1 cellular context compared by ENCODE assay signal in the genomic region with DNA sequence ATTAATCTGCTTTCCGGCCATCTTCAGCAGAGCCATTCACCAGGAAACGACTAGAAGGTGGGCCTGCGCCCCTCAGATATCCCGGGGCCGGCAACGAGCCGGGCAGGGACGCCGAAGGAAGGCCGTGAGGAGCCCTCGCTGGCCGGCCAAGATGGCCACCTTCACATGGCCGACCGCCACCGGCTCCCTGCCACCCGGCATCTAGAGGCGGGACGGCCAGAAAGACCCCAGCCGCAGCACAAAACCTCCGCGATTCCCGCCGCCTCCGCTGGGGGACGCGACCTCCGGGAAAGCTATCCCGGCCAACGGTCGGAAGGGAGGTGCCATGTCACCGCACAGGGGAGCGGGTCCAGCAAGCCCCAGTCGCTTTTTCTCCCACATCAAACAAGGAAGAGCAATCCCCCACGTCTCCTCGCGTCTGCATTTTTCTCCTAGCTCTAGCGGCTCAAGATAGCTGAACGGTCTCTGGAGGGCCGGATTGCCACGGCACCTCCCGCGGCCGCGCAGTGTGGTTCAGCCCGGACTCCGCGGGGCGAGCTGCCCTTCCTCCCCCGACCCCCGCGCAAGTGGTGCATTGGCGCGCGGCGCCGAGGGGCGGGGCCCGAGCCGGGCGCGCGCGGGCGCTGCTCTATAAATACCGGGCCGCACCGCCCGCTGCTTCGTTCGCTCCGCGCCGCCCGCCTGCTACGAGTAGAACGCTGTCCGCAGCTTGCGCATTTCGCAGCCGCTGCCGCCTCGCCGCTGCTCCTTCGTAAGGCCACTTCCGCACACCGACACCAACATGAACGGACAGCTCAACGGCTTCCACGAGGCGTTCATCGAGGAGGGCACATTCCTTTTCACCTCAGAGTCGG.
TF ChIP-seq lines count a peak whose summit lies in the region.

A gene (plus strand): TSS at position 662 of the 854 bp plus-strand sequence. CDS start 120 bp downstream, at position 782.

TF ChIP-seq in SK-N-SH, 30 proteins besides CTCF, POLR2A, EP300 and RAD21 (continued from another document):
- TF ChIP-seq CHD2 (IDR thresholded peaks at IDR 0.05; ENCODE audit: low read length, partially characterized antibody), result peak; percentile 65
- no peak for TF ChIP-seq RFX5 (IDR thresholded peaks at IDR 0.05; ENCODE audit: low read length)
- peak; percentile 29; the same call in 1 of the 2 replicates for TF ChIP-seq JUND (IDR thresholded peaks at IDR 0.05)
- no peak for TF ChIP-seq MEF2A (IDR thresholded peaks at IDR 0.05; ENCODE audit: borderline replicate concordance, low read depth)
- TF ChIP-seq, protein P1, sequence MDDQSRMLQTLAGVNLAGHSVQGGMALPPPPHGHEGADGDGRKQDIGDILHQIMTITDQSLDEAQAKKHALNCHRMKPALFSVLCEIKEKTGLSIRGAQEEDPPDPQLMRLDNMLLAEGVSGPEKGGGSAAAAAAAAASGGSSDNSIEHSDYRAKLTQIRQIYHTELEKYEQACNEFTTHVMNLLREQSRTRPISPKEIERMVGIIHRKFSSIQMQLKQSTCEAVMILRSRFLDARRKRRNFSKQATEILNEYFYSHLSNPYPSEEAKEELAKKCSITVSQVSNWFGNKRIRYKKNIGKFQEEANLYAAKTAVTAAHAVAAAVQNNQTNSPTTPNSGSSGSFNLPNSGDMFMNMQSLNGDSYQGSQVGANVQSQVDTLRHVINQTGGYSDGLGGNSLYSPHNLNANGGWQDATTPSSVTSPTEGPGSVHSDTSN (IDR thresholded peaks at IDR 0.05), result peak; percentile 36; the same call in 1 of the 2 replicates
- TF ChIP-seq, protein P2, sequence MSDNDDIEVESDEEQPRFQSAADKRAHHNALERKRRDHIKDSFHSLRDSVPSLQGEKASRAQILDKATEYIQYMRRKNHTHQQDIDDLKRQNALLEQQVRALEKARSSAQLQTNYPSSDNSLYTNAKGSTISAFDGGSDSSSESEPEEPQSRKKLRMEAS (IDR thresholded peaks at IDR 0.05; ENCODE audit: low read depth), result peak; percentile 86
- TF ChIP-seq FOXM1 (IDR thresholded peaks at IDR 0.05; ENCODE audit: low read depth), result no peak
- TF ChIP-seq GABPA (IDR thresholded peaks at IDR 0.05; ENCODE audit: low read depth), result no peak; the same call in 1 of the 2 replicates
- no peak for TF ChIP-seq TEAD4 (IDR thresholded peaks at IDR 0.05; ENCODE audit: borderline replicate concordance, insufficient read depth)
- peak; percentile 92; the same call in 1 of the 2 replicates for TF ChIP-seq SIN3A (IDR thresholded peaks at IDR 0.05; ENCODE audit: borderline replicate concordance, low read depth, low read length)
- peak; percentile 56 for TF ChIP-seq SMC3 (IDR thresholded peaks at IDR 0.05; ENCODE audit: low read depth, low read length)
- TF ChIP-seq, protein P3, sequence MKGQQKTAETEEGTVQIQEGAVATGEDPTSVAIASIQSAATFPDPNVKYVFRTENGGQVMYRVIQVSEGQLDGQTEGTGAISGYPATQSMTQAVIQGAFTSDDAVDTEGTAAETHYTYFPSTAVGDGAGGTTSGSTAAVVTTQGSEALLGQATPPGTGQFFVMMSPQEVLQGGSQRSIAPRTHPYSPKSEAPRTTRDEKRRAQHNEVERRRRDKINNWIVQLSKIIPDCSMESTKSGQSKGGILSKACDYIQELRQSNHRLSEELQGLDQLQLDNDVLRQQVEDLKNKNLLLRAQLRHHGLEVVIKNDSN (IDR thresholded peaks at IDR 0.05; ENCODE audit: borderline replicate concordance, low read depth), result no peak
- TF ChIP-seq TCF12 (IDR thresholded peaks at IDR 0.05), result 0 out of 2 replicates have a peak, but pooled peaks have one; percentile 40
- TF ChIP-seq NRF1 (IDR thresholded peaks at IDR 0.05; ENCODE audit: low read depth, low read length), result peak; percentile 59
- TF ChIP-seq, protein P4, sequence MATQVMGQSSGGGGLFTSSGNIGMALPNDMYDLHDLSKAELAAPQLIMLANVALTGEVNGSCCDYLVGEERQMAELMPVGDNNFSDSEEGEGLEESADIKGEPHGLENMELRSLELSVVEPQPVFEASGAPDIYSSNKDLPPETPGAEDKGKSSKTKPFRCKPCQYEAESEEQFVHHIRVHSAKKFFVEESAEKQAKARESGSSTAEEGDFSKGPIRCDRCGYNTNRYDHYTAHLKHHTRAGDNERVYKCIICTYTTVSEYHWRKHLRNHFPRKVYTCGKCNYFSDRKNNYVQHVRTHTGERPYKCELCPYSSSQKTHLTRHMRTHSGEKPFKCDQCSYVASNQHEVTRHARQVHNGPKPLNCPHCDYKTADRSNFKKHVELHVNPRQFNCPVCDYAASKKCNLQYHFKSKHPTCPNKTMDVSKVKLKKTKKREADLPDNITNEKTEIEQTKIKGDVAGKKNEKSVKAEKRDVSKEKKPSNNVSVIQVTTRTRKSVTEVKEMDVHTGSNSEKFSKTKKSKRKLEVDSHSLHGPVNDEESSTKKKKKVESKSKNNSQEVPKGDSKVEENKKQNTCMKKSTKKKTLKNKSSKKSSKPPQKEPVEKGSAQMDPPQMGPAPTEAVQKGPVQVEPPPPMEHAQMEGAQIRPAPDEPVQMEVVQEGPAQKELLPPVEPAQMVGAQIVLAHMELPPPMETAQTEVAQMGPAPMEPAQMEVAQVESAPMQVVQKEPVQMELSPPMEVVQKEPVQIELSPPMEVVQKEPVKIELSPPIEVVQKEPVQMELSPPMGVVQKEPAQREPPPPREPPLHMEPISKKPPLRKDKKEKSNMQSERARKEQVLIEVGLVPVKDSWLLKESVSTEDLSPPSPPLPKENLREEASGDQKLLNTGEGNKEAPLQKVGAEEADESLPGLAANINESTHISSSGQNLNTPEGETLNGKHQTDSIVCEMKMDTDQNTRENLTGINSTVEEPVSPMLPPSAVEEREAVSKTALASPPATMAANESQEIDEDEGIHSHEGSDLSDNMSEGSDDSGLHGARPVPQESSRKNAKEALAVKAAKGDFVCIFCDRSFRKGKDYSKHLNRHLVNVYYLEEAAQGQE (IDR thresholded peaks at IDR 0.05; ENCODE audit: low read depth, low read length), result peak; percentile 71
- peak; percentile 4; the same call in 1 of the 2 replicates for TF ChIP-seq NFIC (IDR thresholded peaks at IDR 0.05; ENCODE audit: borderline replicate concordance)
- no peak for TF ChIP-seq ELF1 (IDR thresholded peaks at IDR 0.05)
- peak; percentile 96 for TF ChIP-seq TAF1 (IDR thresholded peaks at IDR 0.05; ENCODE audit: borderline replicate concordance, low read depth, low read length)
- TF ChIP-seq POLR2AphosphoS5 (IDR thresholded peaks at IDR 0.05; ENCODE audit: low read depth, low read length), result peak; percentile 100
- no peak for TF ChIP-seq FOSL2 (IDR thresholded peaks at IDR 0.05; ENCODE audit: borderline replicate concordance, low read depth)
TF ChIP-seq in SK-N-SH: peak in this region for 16.
